ENCODE assay signal across 8 cellular contexts in genomic region chr22:41976961-41977566, GRCh38. TPM values are rescaled to one million over a fixed set of nuclear protein-coding genes. Genes with fewer than 3 reads are reported as not detected.
DNase-seq lines count a peak whose midpoint lies in the region; ATAC-seq and TF ChIP-seq lines count a peak whose summit lies in the region.

No MANE protein-coding gene starts in this region.

- H3K27ac ChIP-seq in gastrocnemius medialis: no peak overlapping the region

- DNase-seq in NCI-H2107 treated with DMSO at 0.1 percent for 48 hours (lab: John Stamatoyannopoulos, UW; ENCODE audit: unreplicated experiment) (peak; percentile 32), NCI-H2107 (lab: John Stamatoyannopoulos, UW) (no peak), NCI-H524 treated with DMSO at 0.1 percent for 48 hours (lab: John Stamatoyannopoulos, UW) (peak; percentile 41), gastrocnemius medialis (no peak)
- DNase-seq in stimulated activated CD4-positive, alpha-beta T cell treated with anti-CD3 and anti-CD28 coated beads, Interleukin-2, amount 100 ng/mL, for 48 hours: no peak

- H3K36me3 ChIP-seq in endocrine pancreas (ENCODE audit: control insufficient read depth, insufficient read depth, low read length): no peaks in the 10 kb centered on the region
- no peaks in the 10 kb centered on the region for H3K36me3 ChIP-seq in gastrocnemius medialis

- no peak overlapping the region for H3K4me3 ChIP-seq in endocrine pancreas (ENCODE audit: control insufficient read depth, insufficient read depth, low read length)
- H3K4me3 ChIP-seq in gastrocnemius medialis: peak overlapping the region; percentile 21 to 40 (median 29)

- no peak for TF ChIP-seq POLR2A in gastrocnemius medialis (IDR thresholded peaks at IDR 0.05)

- no peak for TF ChIP-seq CTCF in gastrocnemius medialis (IDR thresholded peaks at IDR 0.05 in 4 of 5, conservative IDR thresholded peaks at IDR 0.05 in 1 of 5)

- intact Hi-C loops in gastrocnemius medialis (cut with DNase I; ENCODE audit: low total_unique reads): no loop called here

- H3K4me1 ChIP-seq in endocrine pancreas (ENCODE audit: control insufficient read depth, insufficient read depth, low read length) (no peaks in the 10 kb centered on the region), gastrocnemius medialis (peaks cover 0 to 4% of the 10 kb centered on the region in 2 donors)

- in situ Hi-C loops in gastrocnemius medialis (cut with MboI; ENCODE audit: low sequenced_read_pairs in 4 of 4): no loop called here

- H3K27me3 ChIP-seq in endocrine pancreas (ENCODE audit: control insufficient read depth, insufficient read depth, low read length) (no peaks in the 10 kb centered on the region), gastrocnemius medialis (peaks cover 36 to 49% (median 42%) of the 10 kb centered on the region in 3 donors)

- no peak for ATAC-seq in gastrocnemius medialis
- ATAC-seq in HG03342 (IDR thresholded peaks at IDR 0.05; ENCODE audit: unreplicated experiment): no peak
- no peak for ATAC-seq in HG03108 (IDR thresholded peaks at IDR 0.05; ENCODE audit: unreplicated experiment)

- H3K9me3 ChIP-seq in endocrine pancreas (ENCODE audit: control insufficient read depth, low read length) (no peaks in the 10 kb centered on the region), gastrocnemius medialis (no peaks in the 10 kb centered on the region)

- peak overlapping the region; percentile 13 for H3K9ac ChIP-seq in endocrine pancreas (ENCODE audit: control insufficient read depth, insufficient read depth, low read length)

RNA-seq across cellular contexts. Expression of gene SEPTIN3, which starts 7.8 kb away (rescaled TPM):
- under 1 TPM in 1 of 4 donors, not detected in 3; 0.18 TPM for total RNA-seq in gastrocnemius medialis

RNA-seq across cellular contexts. Expression of gene WBP2NL, which starts 21.5 kb away (rescaled TPM):
- under 1 TPM in 3 of 4 donors, not detected in 1; 0.27 to 0.59 (median 0.31) TPM for total RNA-seq in gastrocnemius medialis

RNA-seq across cellular contexts. Expression of gene CENPM, which starts 30.1 kb away (rescaled TPM):
- 1 to 10 TPM in 2 of 4 donors, not detected in 2; 1.5 to 5.1 TPM for total RNA-seq in gastrocnemius medialis

RNA-seq across cellular contexts. Expression of gene TNFRSF13C, which starts 50.5 kb away (rescaled TPM):
- not detected for total RNA-seq in gastrocnemius medialis

Comparison
In these comparisons a context has a peak if more than half of its experiments do, and no peak if none do; other contexts are left out.
1. DNase-seq: peak in NCI-H2107 treated with DMSO at 0.1 percent for 48 hours (single experiment) and NCI-H524 treated with DMSO at 0.1 percent for 48 hours (single experiment); none in NCI-H2107 (single experiment), gastrocnemius medialis (0 of 2) and stimulated activated CD4-positive, alpha-beta T cell treated with anti-CD3 and anti-CD28 coated beads, Interleukin-2, amount 100 ng/mL, for 48 hours (0 of 2).